In the genomic region with DNA sequence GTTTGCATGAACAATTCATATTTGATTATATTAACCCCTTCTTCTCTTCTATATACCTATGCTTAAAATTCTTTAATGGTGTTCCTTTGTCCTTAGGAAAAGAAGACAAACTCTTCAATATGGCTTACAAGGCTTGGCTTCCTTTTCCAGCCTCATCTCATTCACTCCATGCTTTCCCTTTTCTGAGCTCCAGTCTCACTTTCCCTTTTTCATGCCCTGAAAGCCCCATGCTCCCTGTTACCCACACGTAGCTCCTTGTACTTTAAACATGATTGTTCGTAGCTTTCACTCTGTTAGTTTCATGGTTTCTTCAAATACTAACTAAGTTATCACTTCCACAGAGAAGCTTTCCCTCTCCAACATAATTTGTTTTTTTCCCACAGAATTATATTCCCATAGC, we compare ENCODE assay signal across 20 cellular contexts.
DNase-seq lines count a peak whose midpoint lies in the region; ATAC-seq and TF ChIP-seq lines count a peak whose summit lies in the region.
"Had no signal": no experiment of that assay in that cellular context is flagged by ENCODE, and none has a peak within 500 bp of the region (broad histone marks: within the 10 kb centered on the region; RNA-seq: fewer than 3 reads in every experiment).

No MANE protein-coding gene starts in this region.

- H3K27me3 ChIP-seq in CD4-positive, CD25-positive, alpha-beta regulatory T cell (ENCODE audit: control insufficient read depth, insufficient read depth, low read length): no peaks in the 10 kb centered on the region
- H3K27me3 ChIP-seq in effector memory CD4-positive, alpha-beta T cell (replicated peaks; ENCODE audit: control insufficient read depth, insufficient read depth, low read length, poor library complexity, severe bottlenecking): no peaks in the 10 kb centered on the region
- no peaks in the 10 kb centered on the region for H3K27me3 ChIP-seq in BE2C
- H3K27me3 ChIP-seq: body of pancreas, foreskin keratinocyte, left lung had no signal

- peaks cover 2% of the 10 kb centered on the region for H3K9me3 Mint-ChIP-seq in T-helper 1 cell treated with Interleukin-12 subunit alpha and Interleukin-12 subunit beta and Interleukin-4 antibody, amounts not matched to agents 30 μg/mL and 1 μg/mL, for 36 hours
- peaks cover 0 to 7% (median 1%) of the 10 kb centered on the region in 7 donors for H3K9me3 Mint-ChIP-seq in CD4-positive, CD25-positive, alpha-beta regulatory T cell
- peaks cover 16% of the 10 kb centered on the region for H3K9me3 Mint-ChIP-seq in activated CD8-positive, alpha-beta T cell treated with anti-CD3 and anti-CD28 coated beads for 36 hours
- H3K9me3 Mint-ChIP-seq: type B pancreatic cell had no signal

- peak overlapping the region; percentile 65 for H3K4me3 ChIP-seq in CD4-positive, CD25-positive, alpha-beta regulatory T cell (ENCODE audit: low read depth, low read length)
- H3K4me3 ChIP-seq in effector memory CD4-positive, alpha-beta T cell (ENCODE audit: insufficient read depth, low read depth, low read length, poor library complexity, severe bottlenecking): no peak overlapping the region
- no peak overlapping the region for H3K4me3 ChIP-seq in BE2C (ENCODE audit: low read depth, low read length)
- H3K4me3 ChIP-seq: body of pancreas, left lung had no signal

- peaks cover 54% of the 10 kb centered on the region for H3K4me1 Mint-ChIP-seq in T-helper 1 cell treated with Interleukin-12 subunit alpha and Interleukin-12 subunit beta and Interleukin-4 antibody, amounts not matched to agents 30 μg/mL and 1 μg/mL, for 36 hours (ENCODE audit: low read depth)
- peaks cover 12 to 71% (median 26%) of the 10 kb centered on the region in 4 donors for H3K4me1 Mint-ChIP-seq in CD4-positive, CD25-positive, alpha-beta regulatory T cell
- peaks cover 80% of the 10 kb centered on the region for H3K4me1 Mint-ChIP-seq in activated CD8-positive, alpha-beta T cell treated with anti-CD3 and anti-CD28 coated beads for 36 hours (ENCODE audit: low read depth)
- H3K4me1 Mint-ChIP-seq: activated B cell treated with CpG ODN at 0.5 μM for 24 hours, B cell, naive B cell had no signal

- CTCF ChIA-PET in activated CD8-positive, alpha-beta T cell treated with anti-CD3 and anti-CD28 coated beads for 36 hours (lab: Charles Lee): interaction anchor here (1.0 to 3.2 kb wide), 8 partner anchors 11 to 324 kb away, joined by 3 to 19 read pairs (median 4); no protein-coding TSS in a partner anchor

- intact Hi-C loops in activated CD8-positive, alpha-beta T cell treated with anti-CD3 and anti-CD28 coated beads for 36 hours (cut with micrococcal nuclease): loop anchor here (2.0 to 5.0 kb wide), 2 partner anchors 33 to 56 kb away; no protein-coding TSS in a partner anchor

- no peaks in the 10 kb centered on the region for H3K36me3 ChIP-seq in CD4-positive, CD25-positive, alpha-beta regulatory T cell (ENCODE audit: control insufficient read depth, insufficient read depth, low read length)
- no peaks in the 10 kb centered on the region for H3K36me3 ChIP-seq in effector memory CD4-positive, alpha-beta T cell (ENCODE audit: control insufficient read depth, insufficient read depth, low read length)
- H3K36me3 ChIP-seq in BE2C: no peaks in the 10 kb centered on the region
- H3K36me3 ChIP-seq: left lung had no signal

- H3K27ac Mint-ChIP-seq in T-helper 1 cell treated with Interleukin-12 subunit alpha and Interleukin-12 subunit beta and Interleukin-4 antibody, amounts not matched to agents 30 μg/mL and 1 μg/mL, for 36 hours: peak overlapping the region; percentile 81
- H3K27ac Mint-ChIP-seq in CD4-positive, CD25-positive, alpha-beta regulatory T cell: peak overlapping the region; percentile 89 to 98 (median 91)
- peak overlapping the region; percentile 97 for H3K27ac Mint-ChIP-seq in activated CD8-positive, alpha-beta T cell treated with anti-CD3 and anti-CD28 coated beads for 36 hours
- H3K27ac Mint-ChIP-seq: activated B cell treated with CpG ODN at 0.5 μM for 24 hours, B cell, type B pancreatic cell had no signal

- DNase-seq in T-helper 1 cell (no peak), BE2C (no peak), NCI-H345 treated with DMSO at 0.1 percent for 48 hours (lab: John Stamatoyannopoulos, UW; ENCODE audit: unreplicated experiment) (no peak)
- no peak for DNase-seq in CD4-positive, CD25-positive, alpha-beta regulatory T cell
- DNase-seq in activated CD8-positive, alpha-beta T cell treated with anti-CD3 and anti-CD28 coated beads for 36 hours: no peak
- DNase-seq in effector memory CD4-positive, alpha-beta T cell: no peak
- DNase-seq: 8988T; activated B cell treated with CpG ODN at 0.5 μM for 24 hours; body of pancreas; effector CD4-positive, alpha-beta T cell; foreskin keratinocyte; left lung; naive B cell; NCI-H524 treated with DMSO at 0.1 percent for 48 hours; retina; stimulated activated CD4-positive, alpha-beta T cell treated with anti-CD3 and anti-CD28 coated beads, Interleukin-12 subunit alpha, Interleukin-12 subunit beta, amount 100 ng/mL, for 4 hours had no signal

- TF ChIP-seq CTCF in activated CD8-positive, alpha-beta T cell treated with anti-CD3 and anti-CD28 coated beads for 36 hours (IDR thresholded peaks at IDR 0.05): no peak
- TF ChIP-seq CTCF in BE2C (IDR thresholded peaks at IDR 0.05; ENCODE audit: low read depth, low read length): no peak

- peaks cover 21% of the 10 kb centered on the region for H3K4me1 ChIP-seq in CD4-positive, CD25-positive, alpha-beta regulatory T cell (ENCODE audit: control insufficient read depth, insufficient read depth, low read length, poor library complexity, severe bottlenecking)
- H3K4me1 ChIP-seq in effector memory CD4-positive, alpha-beta T cell (ENCODE audit: control insufficient read depth, insufficient read depth, low read length, poor library complexity, severe bottlenecking): peaks cover 4% of the 10 kb centered on the region
- H3K4me1 ChIP-seq in BE2C: no peaks in the 10 kb centered on the region
- H3K4me1 ChIP-seq: body of pancreas, foreskin keratinocyte, left lung had no signal

- H3K27ac ChIP-seq in CD4-positive, CD25-positive, alpha-beta regulatory T cell (ENCODE audit: insufficient read depth, low read length, poor library complexity, severe bottlenecking): peak overlapping the region; percentile 56
- peak overlapping the region; percentile 58 for H3K27ac ChIP-seq in effector memory CD4-positive, alpha-beta T cell (ENCODE audit: insufficient read depth, low read length, poor library complexity, severe bottlenecking)
- H3K27ac ChIP-seq: body of pancreas, foreskin keratinocyte, left lung had no signal

- H3K27me3 Mint-ChIP-seq in T-helper 1 cell treated with Interleukin-12 subunit alpha and Interleukin-12 subunit beta and Interleukin-4 antibody, amounts not matched to agents 30 μg/mL and 1 μg/mL, for 36 hours (ENCODE audit: low read depth): no peaks in the 10 kb centered on the region
- no peaks in the 10 kb centered on the region for H3K27me3 Mint-ChIP-seq in CD4-positive, CD25-positive, alpha-beta regulatory T cell
- H3K27me3 Mint-ChIP-seq in activated CD8-positive, alpha-beta T cell treated with anti-CD3 and anti-CD28 coated beads for 36 hours: no peaks in the 10 kb centered on the region
- H3K27me3 Mint-ChIP-seq: activated B cell treated with CpG ODN at 0.5 μM for 24 hours, B cell, type B pancreatic cell had no signal

- peak overlapping the region; percentile 74 for H3K4me3 Mint-ChIP-seq in T-helper 1 cell treated with Interleukin-12 subunit alpha and Interleukin-12 subunit beta and Interleukin-4 antibody, amounts not matched to agents 30 μg/mL and 1 μg/mL, for 36 hours
- peak overlapping the region; percentile 56 to 73 (median 60) for H3K4me3 Mint-ChIP-seq in CD4-positive, CD25-positive, alpha-beta regulatory T cell
- H3K4me3 Mint-ChIP-seq in activated CD8-positive, alpha-beta T cell treated with anti-CD3 and anti-CD28 coated beads for 36 hours: peak overlapping the region; percentile 61
- H3K4me3 Mint-ChIP-seq: activated B cell treated with CpG ODN at 0.5 μM for 24 hours, B cell, naive B cell, type B pancreatic cell had no signal

- H3K9me3 ChIP-seq in CD4-positive, CD25-positive, alpha-beta regulatory T cell (ENCODE audit: control insufficient read depth in 2 of 2, low read length in 2 of 2): no peaks in the 10 kb centered on the region
- H3K9me3 ChIP-seq in effector memory CD4-positive, alpha-beta T cell (ENCODE audit: control insufficient read depth, low read length): no peaks in the 10 kb centered on the region
- no peaks in the 10 kb centered on the region for H3K9me3 ChIP-seq in BE2C
- H3K9me3 ChIP-seq: body of pancreas had no signal

- no peak for ATAC-seq in CD4-positive, CD25-positive, alpha-beta regulatory T cell (ENCODE audit: low read depth in 2 of 2)
- no peak for ATAC-seq in activated CD8-positive, alpha-beta T cell treated with anti-CD3 and anti-CD28 coated beads for 36 hours
- no peak for ATAC-seq in GM21786 (IDR thresholded peaks at IDR 0.05; ENCODE audit: unreplicated experiment)
- ATAC-seq: body of pancreas, foreskin keratinocyte, left lung had no signal

- peaks cover 10% of the 10 kb centered on the region for H3K36me3 Mint-ChIP-seq in T-helper 1 cell treated with Interleukin-12 subunit alpha and Interleukin-12 subunit beta and Interleukin-4 antibody, amounts not matched to agents 30 μg/mL and 1 μg/mL, for 36 hours (ENCODE audit: low read depth)
- no peaks in the 10 kb centered on the region for H3K36me3 Mint-ChIP-seq in CD4-positive, CD25-positive, alpha-beta regulatory T cell
- peaks cover 25% of the 10 kb centered on the region for H3K36me3 Mint-ChIP-seq in activated CD8-positive, alpha-beta T cell treated with anti-CD3 and anti-CD28 coated beads for 36 hours (ENCODE audit: low read depth)
- H3K36me3 Mint-ChIP-seq: naive B cell, type B pancreatic cell had no signal

- POLR2A ChIA-PET in activated CD8-positive, alpha-beta T cell treated with anti-CD3 and anti-CD28 coated beads for 36 hours (lab: Charles Lee): interaction anchor here (1.1 to 1.6 kb wide), 2 partner anchors 10 to 12 kb away, joined by 3 to 6 read pairs; no protein-coding TSS in a partner anchor
